ENCODE assay signal across 9 cellular contexts in the genomic region with DNA sequence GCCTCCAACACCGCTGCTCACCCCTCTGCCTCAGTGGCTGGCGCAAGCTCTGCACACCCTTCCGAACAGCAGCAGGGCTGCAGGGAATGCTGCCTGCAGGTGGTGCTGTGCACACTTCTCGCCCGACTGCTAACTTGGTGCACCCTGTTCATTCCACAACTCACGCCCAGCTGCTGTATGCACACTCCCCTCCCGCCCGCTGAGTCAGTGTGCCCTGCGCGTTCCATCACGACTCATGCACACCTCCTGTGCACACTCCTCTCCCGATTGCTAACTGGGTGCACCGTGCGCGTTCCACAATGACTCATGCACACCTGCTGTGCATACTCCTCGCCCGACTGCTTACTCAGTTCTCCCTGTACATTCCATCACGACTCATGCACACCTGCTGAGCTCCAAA. TPM values are rescaled to one million over a fixed set of nuclear protein-coding genes. Genes with fewer than 3 reads are reported as not detected.
DNase-seq lines count a peak whose midpoint lies in the region; ATAC-seq, FAIRE-seq and TF ChIP-seq lines count a peak whose summit lies in the region.
"Had no signal": no experiment of that assay in that cellular context is flagged by ENCODE, and none has a peak within 500 bp of the region (broad histone marks: within the 10 kb centered on the region; RNA-seq: fewer than 3 reads in every experiment).

No MANE protein-coding gene starts in this region.

- DNase-seq in D721Med (ENCODE audit: insufficient read length, low spot score), result no peak
- DNase-seq in H7, result peak; percentile 82
- DNase-seq in mucosa of gallbladder (ENCODE audit: low spot score), result peak; percentile 23
- DNase-seq in brain microvascular endothelial cell, result no peak
- DNase-seq in adrenal gland, result no peak
- DNase-seq in NCI-H2227 (lab: John Stamatoyannopoulos, UW; ENCODE audit: unreplicated experiment), result no peak

- H3K36me3 ChIP-seq in H7 (replicated peaks; ENCODE audit: control insufficient read depth, insufficient read depth, low read length), result no peaks in the 10 kb centered on the region
- H3K36me3 ChIP-seq in brain microvascular endothelial cell (replicated peaks), result no peaks in the 10 kb centered on the region
- no peaks in the 10 kb centered on the region for H3K36me3 ChIP-seq in adrenal gland (replicated peaks in 1 of 2)

- H3K27ac ChIP-seq in VCaP (no peak overlapping the region), brain microvascular endothelial cell (no peak overlapping the region), adrenal gland (no peak overlapping the region)

- TF ChIP-seq CTCF in D721Med (IDR thresholded peaks at IDR 0.05; ENCODE audit: insufficient read depth, missing control alignments) (peak; percentile 47), VCaP (conservative IDR thresholded peaks at IDR 0.05) (peak; percentile 59), brain microvascular endothelial cell (IDR thresholded peaks at IDR 0.05; ENCODE audit: low read depth, low read length, missing control alignments) (no peak), adrenal gland (IDR thresholded peaks at IDR 0.05) (no peak)

- H3K4me1 ChIP-seq in adrenal gland (replicated peaks in 1 of 2), result no peaks in the 10 kb centered on the region

- TF ChIP-seq POLR2A in adrenal gland (IDR thresholded peaks at IDR 0.05), result no peak

- in situ Hi-C loops in brain microvascular endothelial cell (cut with HindIII; ENCODE audit: low pct_ligation_motif_present, low sequenced_read_pairs), result no loop called here

- WGBS in adrenal gland, 4 donors, result 42 to 64% (median 51%) methylated on average over 15 to 18 of the region's 18 CpGs

- no peaks in the 10 kb centered on the region for H3K27me3 ChIP-seq in H7 (ENCODE audit: control insufficient read depth, insufficient read depth, low read length)
- H3K27me3 ChIP-seq in brain microvascular endothelial cell (replicated peaks), result no peaks in the 10 kb centered on the region
- no peaks in the 10 kb centered on the region for H3K27me3 ChIP-seq in adrenal gland

- intact Hi-C loops in adrenal gland (cut with DNase I), result no loop called here

- H3K4me3 ChIP-seq in H7 (ENCODE audit: insufficient read depth, low read depth, low read length), result no peak overlapping the region
- no peak overlapping the region for H3K4me3 ChIP-seq in brain microvascular endothelial cell (ENCODE audit: low read depth, low read length)
- H3K4me3 ChIP-seq in adrenal gland, result no peak overlapping the region

- no peaks in the 10 kb centered on the region for H3K9me3 ChIP-seq in adrenal gland (replicated peaks in 1 of 3)

- no peak for FAIRE-seq in D721Med (lab: Jason Lieb, UNC)

- no peak for ATAC-seq in HG03139 (IDR thresholded peaks at IDR 0.05; ENCODE audit: unreplicated experiment)

RNA-seq across cellular contexts. Expression of a gene that starts 21.5 kb away (rescaled TPM):
- total RNA-seq in H7 (2014; rRNA removed; shearing (Covaris generic)), result 1.5 and 2.8 TPM in 2 replicates
- total RNA-seq in mucosa of gallbladder (1.3 TPM), adrenal gland (1 to 10 TPM in 5 of 8 donors, under 1 TPM in 3; 0.14 to 2.3 (median 1.6) TPM)
- 1 to 10 TPM in 1 of 3 donors, under 1 TPM in 2; 0.31 to 3.1 (median 0.44) TPM for polyA plus RNA-seq in adrenal gland
- total RNA-seq: fibroblast of villous mesenchyme had no signal

Comparison
In these comparisons a context has a peak if more than half of its experiments do, and no peak if none do; other contexts are left out.
1. DNase-seq: peak in H7 (single experiment) and mucosa of gallbladder (single experiment); none in D721Med (single experiment), brain microvascular endothelial cell (single experiment), adrenal gland (0 of 7) and NCI-H2227 (single experiment).
2. CTCF ChIP-seq: peak in D721Med (single experiment) and VCaP (single experiment); none in brain microvascular endothelial cell (single experiment) and adrenal gland (0 of 6).